In genomic region chr16:70429888-70430666, GRCh38 we compare ENCODE assay signal across 8 cellular contexts. TPM values are rescaled to one million over a fixed set of nuclear protein-coding genes. Genes with fewer than 3 reads are reported as not detected.
DNase-seq lines count a peak whose midpoint lies in the region; ATAC-seq and TF ChIP-seq lines count a peak whose summit lies in the region.

No MANE protein-coding gene starts in this region.

- H3K4me1 ChIP-seq in Caco-2 = peaks cover 56% of the 10 kb centered on the region

- no peaks in the 10 kb centered on the region for H3K27me3 ChIP-seq in Caco-2 (replicated peaks; ENCODE audit: control insufficient read depth, insufficient read depth, low read length)

- intact Hi-C loops in Caco-2 (cut with micrococcal nuclease; ENCODE audit: unreplicated experiment) = loop anchor here (5.0 kb wide), 1 partner anchor 42 kb away; no protein-coding TSS in a partner anchor
- intact Hi-C loops in activated T-helper 2 cell treated with anti-CD3 and anti-CD28 coated beads, Interferon-gamma antibody, Interleukin-2, Interleukin-4, amounts not matched to agents 10 μg/mL and 5 μg/mL and 100 μg/mL, durations not matched to agents 14 hours and 24 hours and 36 hours (cut with micrococcal nuclease) = loop anchor here (2.0 kb wide), 3 partner anchors 25 to 49 kb away; no protein-coding TSS in a partner anchor

- H3K9me3 Mint-ChIP-seq in Caco-2 (ENCODE audit: unreplicated experiment) (no peaks in the 10 kb centered on the region), naive B cell (no peaks in the 10 kb centered on the region)
- H3K9me3 Mint-ChIP-seq in activated T-helper 2 cell treated with anti-CD3 and anti-CD28 coated beads, Interferon-gamma antibody, Interleukin-2, Interleukin-4, amounts not matched to agents 10 μg/mL and 5 μg/mL and 100 μg/mL, durations not matched to agents 14 hours and 24 hours and 36 hours = no peaks in the 10 kb centered on the region

- no peaks in the 10 kb centered on the region; the same call in none of the 2 replicates for H3K36me3 ChIP-seq in Caco-2 (ENCODE audit: control insufficient read depth, insufficient read depth, low read length)

- H3K27me3 Mint-ChIP-seq in Caco-2 (ENCODE audit: insufficient read depth, unreplicated experiment) (no peaks in the 10 kb centered on the region), naive B cell (no peaks in the 10 kb centered on the region)
- H3K27me3 Mint-ChIP-seq in activated T-helper 2 cell treated with anti-CD3 and anti-CD28 coated beads, Interferon-gamma antibody, Interleukin-2, Interleukin-4, amounts not matched to agents 10 μg/mL and 5 μg/mL and 100 μg/mL, durations not matched to agents 14 hours and 24 hours and 36 hours (ENCODE audit: low read depth) = no peaks in the 10 kb centered on the region

- CTCF ChIA-PET in Caco-2 (lab: Charles Lee) = no interaction called here

- peak overlapping the region; percentile 98 for H3K27ac Mint-ChIP-seq in Caco-2 (ENCODE audit: unreplicated experiment)
- H3K27ac Mint-ChIP-seq in activated T-helper 2 cell treated with anti-CD3 and anti-CD28 coated beads, Interferon-gamma antibody, Interleukin-2, Interleukin-4, amounts not matched to agents 10 μg/mL and 5 μg/mL and 100 μg/mL, durations not matched to agents 14 hours and 24 hours and 36 hours = peak overlapping the region; percentile 94
- peak overlapping the region; percentile 98 to 99 (median 99) for H3K27ac Mint-ChIP-seq in naive B cell

- H3K36me3 Mint-ChIP-seq in Caco-2 (ENCODE audit: insufficient read depth, unreplicated experiment) (peaks cover 41% of the 10 kb centered on the region), naive B cell (no peaks in the 10 kb centered on the region)
- H3K36me3 Mint-ChIP-seq in activated T-helper 2 cell treated with anti-CD3 and anti-CD28 coated beads, Interferon-gamma antibody, Interleukin-2, Interleukin-4, amounts not matched to agents 10 μg/mL and 5 μg/mL and 100 μg/mL, durations not matched to agents 14 hours and 24 hours and 36 hours (ENCODE audit: low read depth) = peaks cover 14% of the 10 kb centered on the region

- TSS peak; percentile 9 for BruUV-seq in Caco-2 (replicated peaks; lab: Mats Ljungman, UMichigan)

- no peaks in the 10 kb centered on the region for H3K9me3 ChIP-seq in Caco-2

- TF ChIP-seq CTCF in Caco-2 (IDR thresholded peaks at IDR 0.05; ENCODE audit: insufficient read depth in 1 of 2, low read depth in 1 of 2, low read length in 1 of 2, severe bottlenecking in 1 of 2, unreplicated experiment in 1 of 2) = no peak

- peaks cover 52% of the 10 kb centered on the region for H3K4me1 Mint-ChIP-seq in Caco-2 (ENCODE audit: low read depth, unreplicated experiment)
- H3K4me1 Mint-ChIP-seq in activated T-helper 2 cell treated with anti-CD3 and anti-CD28 coated beads, Interferon-gamma antibody, Interleukin-2, Interleukin-4, amounts not matched to agents 10 μg/mL and 5 μg/mL and 100 μg/mL, durations not matched to agents 14 hours and 24 hours and 36 hours (ENCODE audit: low read depth) = peaks cover 45% of the 10 kb centered on the region
- peaks cover 57 to 88% (median 77%) of the 10 kb centered on the region in 3 donors for H3K4me1 Mint-ChIP-seq in naive B cell

- POLR2A ChIA-PET in Caco-2 (lab: Charles Lee) = interaction anchor here (0.6 to 0.7 kb wide), 2 partner anchors 23 to 606 kb away, joined by 5 to 6 read pairs; no protein-coding TSS in a partner anchor

- ATAC-seq in HG02571 (IDR thresholded peaks at IDR 0.05; ENCODE audit: unreplicated experiment) = peak; percentile 1
- peak; percentile 7 to 14 for ATAC-seq in naive B cell (ENCODE audit: low read depth in 2 of 2)
- ATAC-seq in HG02885 (IDR thresholded peaks at IDR 0.05; ENCODE audit: poor library complexity, unreplicated experiment) = no peak

- no peak for DNase-seq in Caco-2
- no peak for DNase-seq in activated T-helper 2 cell treated with anti-CD3 and anti-CD28 coated beads, Interferon-gamma antibody, Interleukin-2, Interleukin-4, amounts not matched to agents 10 μg/mL and 5 μg/mL and 100 μg/mL, durations not matched to agents 14 hours and 24 hours and 36 hours (ENCODE audit: low spot score)
- DNase-seq in naive B cell = peak; percentile 45
- no peak for DNase-seq in SIG-M5 (lab: John Stamatoyannopoulos, UW)
- no peak for DNase-seq in T1000 (lab: John Stamatoyannopoulos, UW)
- DNase-seq in AG08396 (ENCODE audit: low spot score) = no peak

- H3K4me3 Mint-ChIP-seq in Caco-2 (ENCODE audit: unreplicated experiment) = peak overlapping the region; percentile 50
- H3K4me3 Mint-ChIP-seq in activated T-helper 2 cell treated with anti-CD3 and anti-CD28 coated beads, Interferon-gamma antibody, Interleukin-2, Interleukin-4, amounts not matched to agents 10 μg/mL and 5 μg/mL and 100 μg/mL, durations not matched to agents 14 hours and 24 hours and 36 hours (ENCODE audit: low read depth) = peak overlapping the region; percentile 2
- peak overlapping the region; percentile 22 to 86 (median 73) for H3K4me3 Mint-ChIP-seq in naive B cell

- no peak overlapping the region for H3K4me3 ChIP-seq in Caco-2 (ENCODE audit: low read depth, low read length)

RNA-seq across cellular contexts. Expression of gene ST3GAL2, which starts 8.8 kb away (rescaled TPM):
- 30.3 and 31.1 TPM in 2 replicates for total RNA-seq in Caco-2 (2022)
- 33.0 and 35.1 TPM in 2 replicates for total RNA-seq in activated T-helper 2 cell treated with anti-CD3 and anti-CD28 coated beads, Interferon-gamma antibody, Interleukin-2, Interleukin-4, amounts not matched to agents 10 μg/mL and 5 μg/mL and 100 μg/mL, durations not matched to agents 14 hours and 24 hours and 36 hours
- polyA plus RNA-seq in naive B cell (ENCODE audit: low read depth in 6 of 6) = 10 to 100 TPM; 12.7 to 28.7 (median 22.3) TPM

RNA-seq across cellular contexts. Expression of gene FCSK, which starts 24.3 kb away (rescaled TPM):
- 25.5 and 27.9 TPM in 2 replicates for total RNA-seq in Caco-2 (2022)
- 19.7 and 21.9 TPM in 2 replicates for total RNA-seq in activated T-helper 2 cell treated with anti-CD3 and anti-CD28 coated beads, Interferon-gamma antibody, Interleukin-2, Interleukin-4, amounts not matched to agents 10 μg/mL and 5 μg/mL and 100 μg/mL, durations not matched to agents 14 hours and 24 hours and 36 hours
- polyA plus RNA-seq in naive B cell (ENCODE audit: low read depth in 6 of 6) = 1 to 10 TPM; 2.5 to 5.8 (median 4.7) TPM

Comparison
In these comparisons a context has a peak if more than half of its experiments do, and no peak if none do; other contexts are left out.
1. H3K4me3 Mint-ChIP-seq: peak in every context shown above with its lines; median percentile 73 in naive B cell; 50 in Caco-2; 2 in activated T-helper 2 cell treated with anti-CD3 and anti-CD28 coated beads, Interferon-gamma antibody, Interleukin-2, Interleukin-4, amounts not matched to agents 10 μg/mL and 5 μg/mL and 100 μg/mL, durations not matched to agents 14 hours and 24 hours and 36 hours.